Comparison of ENCODE assay signal across 19 cellular contexts in genomic region chr19:33392341-33393285, GRCh38. TPM values are rescaled to one million over a fixed set of nuclear protein-coding genes. Genes with fewer than 3 reads are reported as not detected.
DNase-seq lines count a peak whose midpoint lies in the region; ATAC-seq, FAIRE-seq and TF ChIP-seq lines count a peak whose summit lies in the region.
"Had no signal": no experiment of that assay in that cellular context is flagged by ENCODE, and none has a peak within 500 bp of the region (broad histone marks: within the 10 kb centered on the region; RNA-seq: fewer than 3 reads in every experiment).

No MANE protein-coding gene starts in this region.

- no peaks in the 10 kb centered on the region for H4K20me1 ChIP-seq in OCI-LY7 (ENCODE audit: insufficient read depth, low read length)

- no peaks in the 10 kb centered on the region for H3K36me3 ChIP-seq in OCI-LY7 (ENCODE audit: insufficient read depth, low read length)

- intact Hi-C loops in posterior cingulate gyrus (cut with DNase I) (no loop called here), OCI-LY7 (cut with micrococcal nuclease; ENCODE audit: unreplicated experiment) (no loop called here)

- H2AFZ ChIP-seq in OCI-LY7 (ENCODE audit: low read length): no peak overlapping the region

- CTCF ChIA-PET in OCI-LY7 (lab: Charles Lee; ENCODE audit: unreplicated experiment): no interaction called here

- TF ChIP-seq CTCF in OCI-LY7 (conservative IDR thresholded peaks at IDR 0.05; ENCODE audit: low read length): no peak

- no peak for ATAC-seq in GM21381 (IDR thresholded peaks at IDR 0.05; ENCODE audit: unreplicated experiment)
- ATAC-seq: activated CD8-positive, alpha-beta T cell treated with anti-CD3 and anti-CD28 coated beads for 36 hours; naive thymus-derived CD4-positive, alpha-beta T cell; stimulated activated naive B cell treated with anti-CD40 and anti-IgM and Interleukin-4, amounts not matched to agents 10 μg/mL and 1 μg/mL and 100 μg/mL, for 72 hours had no signal

- peak; percentile 18 for DNase-seq in DMS79 (lab: John Stamatoyannopoulos, UW)
- DNase-seq in HuH-7 (ENCODE audit: low spot score): peak; percentile 99
- peak; percentile 28 to 42 for DNase-seq in frontal cortex (ENCODE audit: low spot score in 2 of 2)
- DNase-seq in posterior cingulate gyrus: peak in 6 of 10 donors; percentile 7 to 87 (median 39)
- DNase-seq in germinal center (ENCODE audit: low spot score): no peak
- no peak for DNase-seq in OCI-LY7 (ENCODE audit: low spot score)
- no peak for DNase-seq in globus pallidus (ENCODE audit: low spot score)
- DNase-seq: activated CD8-positive, alpha-beta T cell treated with anti-CD3 and anti-CD28 coated beads for 36 hours; CD4-positive, CD25-positive, alpha-beta regulatory T cell; foreskin melanocyte; GF-D8; KBM-7; NCI-H1694 treated with DMSO at 0.1 percent for 48 hours; NK-92 treated with Interleukin-12 subunit alpha and Interleukin-12 subunit beta, amount 100 ng/mL, for 24 hours; stimulated activated naive B cell treated with anti-CD40 and anti-IgM and Interleukin-4, amounts not matched to agents 10 μg/mL and 1 μg/mL and 100 μg/mL, for 72 hours had no signal

- no TSS peak for BruUV-seq in OCI-LY7 (replicated peaks; lab: Mats Ljungman, UMichigan)

- H3K9me2 ChIP-seq in OCI-LY7 (ENCODE audit: insufficient read depth, low read length): no peaks in the 10 kb centered on the region

- no peak overlapping the region for H3K4me3 ChIP-seq in OCI-LY7 (ENCODE audit: low read depth, low read length, poor library complexity, severe bottlenecking)

- H3K9me3 ChIP-seq in OCI-LY7 (ENCODE audit: low read length): no peaks in the 10 kb centered on the region

- no peak for FAIRE-seq in frontal cortex (lab: Jason Lieb, UNC)
- FAIRE-seq: GM18507, TTC549 had no signal

- H3K27ac ChIP-seq in OCI-LY7 (ENCODE audit: low read depth, low read length, poor library complexity, severe bottlenecking): no peak overlapping the region

- no peaks in the 10 kb centered on the region for H3K79me2 ChIP-seq in OCI-LY7 (ENCODE audit: insufficient read depth, low read depth, low read length)

- H3K4me1 ChIP-seq in OCI-LY7 (ENCODE audit: insufficient read depth, low read length, poor library complexity, severe bottlenecking): no peaks in the 10 kb centered on the region

- no peak overlapping the region for H3K4me2 ChIP-seq in OCI-LY7 (ENCODE audit: low read length)

- POLR2A ChIA-PET in OCI-LY7 (lab: Charles Lee): no interaction called here

RNA-seq across cellular contexts. Expression of gene CEBPG, which starts 19.1 kb away (rescaled TPM):
- total RNA-seq in frontal cortex: 54.6 TPM
- total RNA-seq in OCI-LY7 (2014; rRNA removed; shearing (Covaris generic)): 44.9 and 46.1 TPM in 2 replicates
- 45.1 and 52.2 TPM in 2 replicates for total RNA-seq in OCI-LY7 (2022)

Comparison
In these comparisons a context has a peak if more than half of its experiments do, and no peak if none do; other contexts are left out.
1. DNase-seq: peak in DMS79 (single experiment), HuH-7 (single experiment), frontal cortex (2 of 2) and posterior cingulate gyrus (6 of 10); none in germinal center (single experiment), OCI-LY7 (single experiment) and globus pallidus (single experiment).